ENCODE assay signal across 17 cellular contexts in genomic region chr15:22966321-22967083, GRCh38. TPM values are rescaled to one million over a fixed set of nuclear protein-coding genes. Genes with fewer than 3 reads are reported as not detected.
DNase-seq lines count a peak whose midpoint lies in the region; ATAC-seq and TF ChIP-seq lines count a peak whose summit lies in the region.
"Had no signal": no experiment of that assay in that cellular context is flagged by ENCODE, and none has a peak within 500 bp of the region (broad histone marks: within the 10 kb centered on the region; RNA-seq: fewer than 3 reads in every experiment).

No MANE protein-coding gene starts in this region.

- H4K20me1 ChIP-seq in BLaER1 treated with 17β-estradiol and CSF1 and Interleukin-3, amounts not matched to agents 10 nM and 100 nM = peaks cover 63 to 100% (median 83%) of the 10 kb centered on the region in 11 experiments; a peak in 21 of 22 replicates

- TF ChIP-seq CTCF in chondrocyte (IDR thresholded peaks at IDR 0.05) = no peak

- peak; percentile 37 for DNase-seq in NCI-H1694 treated with DMSO at 0.1 percent for 48 hours (lab: John Stamatoyannopoulos, UW)
- no peak for DNase-seq in chondrocyte (ENCODE audit: low spot score)
- peak; percentile 22 for DNase-seq in sciatic nerve (ENCODE audit: low spot score)
- no peak for DNase-seq in HT-29 (ENCODE audit: low spot score)
- DNase-seq in OCI-M1 (lab: John Stamatoyannopoulos, UW) = no peak
- no peak for DNase-seq in activated CD4-positive, alpha-beta memory T cell treated with anti-CD3 and anti-CD28 coated beads for 36 hours
- DNase-seq: CD8-positive, alpha-beta T cell; DND-41; H9; KG1; NCI-H1092 treated with DMSO at 0.1 percent for 48 hours; NCI-H1436 treated with DMSO at 0.1 percent for 48 hours; NCI-H2107; SJCRH30 had no signal

- no peak overlapping the region for H3K27ac ChIP-seq in BLaER1 treated with 17β-estradiol and CSF1 and Interleukin-3, amounts not matched to agents 10 nM and 100 nM
- H3K27ac ChIP-seq: SJCRH30 had no signal

- no peaks in the 10 kb centered on the region for H3K27me3 ChIP-seq in BLaER1 treated with 17β-estradiol and CSF1 and Interleukin-3, amounts not matched to agents 10 nM and 100 nM
- H3K27me3 ChIP-seq: SJCRH30 had no signal

- H3K4me3 Mint-ChIP-seq in chondrocyte (ENCODE audit: unreplicated experiment) = no peak overlapping the region
- no peak overlapping the region for H3K4me3 Mint-ChIP-seq in activated CD4-positive, alpha-beta memory T cell treated with anti-CD3 and anti-CD28 coated beads for 36 hours
- H3K4me3 Mint-ChIP-seq: CD8-positive, alpha-beta T cell; H9 had no signal

- H3K9me3 Mint-ChIP-seq in chondrocyte (ENCODE audit: low read depth) = peaks cover 7% of the 10 kb centered on the region
- H3K9me3 Mint-ChIP-seq in activated CD4-positive, alpha-beta memory T cell treated with anti-CD3 and anti-CD28 coated beads for 36 hours = peaks cover 10% of the 10 kb centered on the region
- H3K9me3 Mint-ChIP-seq: H9 had no signal

- no peaks in the 10 kb centered on the region for H3K27me3 Mint-ChIP-seq in chondrocyte (ENCODE audit: low read depth)
- H3K27me3 Mint-ChIP-seq in activated CD4-positive, alpha-beta memory T cell treated with anti-CD3 and anti-CD28 coated beads for 36 hours = no peaks in the 10 kb centered on the region

- POLR2A ChIA-PET in activated CD4-positive, alpha-beta memory T cell treated with anti-CD3 and anti-CD28 coated beads for 36 hours (lab: Charles Lee) = no interaction called here

- H3K4me2 ChIP-seq in BLaER1 treated with 17β-estradiol and CSF1 and Interleukin-3, amounts not matched to agents 10 nM and 100 nM = peak overlapping the region in 7 of 11 experiments; percentile 41 to 73 (median 59); a peak in 7 of 22 replicates

- no peaks in the 10 kb centered on the region for H3K36me3 Mint-ChIP-seq in chondrocyte (ENCODE audit: low read depth)
- H3K36me3 Mint-ChIP-seq in activated CD4-positive, alpha-beta memory T cell treated with anti-CD3 and anti-CD28 coated beads for 36 hours = peaks cover 5% of the 10 kb centered on the region
- H3K36me3 Mint-ChIP-seq: CD8-positive, alpha-beta T cell had no signal

- no peak overlapping the region for H3K9ac ChIP-seq in BLaER1 treated with 17β-estradiol and CSF1 and Interleukin-3, amounts not matched to agents 10 nM and 100 nM

- intact Hi-C loops in sciatic nerve (cut with DNase I) = no loop called here
- intact Hi-C loops in activated CD4-positive, alpha-beta memory T cell treated with anti-CD3 and anti-CD28 coated beads for 36 hours (cut with micrococcal nuclease) = no loop called here

- peak overlapping the region; percentile 79 for H3K27ac Mint-ChIP-seq in chondrocyte (ENCODE audit: unreplicated experiment)
- no peak overlapping the region for H3K27ac Mint-ChIP-seq in activated CD4-positive, alpha-beta memory T cell treated with anti-CD3 and anti-CD28 coated beads for 36 hours
- H3K27ac Mint-ChIP-seq: CD8-positive, alpha-beta T cell; H9 had no signal

- H3K4me1 ChIP-seq in BLaER1 treated with 17β-estradiol and CSF1 and Interleukin-3, amounts not matched to agents 10 nM and 100 nM = peaks cover 67 to 91% (median 77%) of the 10 kb centered on the region in 10 experiments
- H3K4me1 ChIP-seq: SJCRH30 had no signal

- H3K9me3 ChIP-seq in BLaER1 treated with 17β-estradiol and CSF1 and Interleukin-3, amounts not matched to agents 10 nM and 100 nM (replicated peaks in 1 of 11) = peaks cover 12 to 27% (median 25%) of the 10 kb centered on the region in 11 experiments; a peak in 21 of 22 replicates
- H3K9me3 ChIP-seq: SJCRH30 had no signal

- no peak for ATAC-seq in sciatic nerve
- no peak for ATAC-seq in GM19351 (IDR thresholded peaks at IDR 0.05; ENCODE audit: unreplicated experiment)
- ATAC-seq: CD8-positive, alpha-beta T cell; GM12878 had no signal

- no peak overlapping the region for H3K4me3 ChIP-seq in BLaER1 treated with 17β-estradiol and CSF1 and Interleukin-3, amounts not matched to agents 10 nM and 100 nM
- H3K4me3 ChIP-seq: GM12878, SJCRH30 had no signal

- peaks cover 58% of the 10 kb centered on the region for H3K4me1 Mint-ChIP-seq in chondrocyte (ENCODE audit: low read depth)
- H3K4me1 Mint-ChIP-seq in activated CD4-positive, alpha-beta memory T cell treated with anti-CD3 and anti-CD28 coated beads for 36 hours (ENCODE audit: low read depth) = peaks cover 2% of the 10 kb centered on the region

- H3K36me3 ChIP-seq in BLaER1 treated with 17β-estradiol and CSF1 and Interleukin-3, amounts not matched to agents 10 nM and 100 nM = peaks cover 19 to 45% (median 28%) of the 10 kb centered on the region in 11 experiments; a peak in 21 of 22 replicates
- H3K36me3 ChIP-seq: SJCRH30 had no signal

- CTCF ChIA-PET in activated CD4-positive, alpha-beta memory T cell treated with anti-CD3 and anti-CD28 coated beads for 36 hours (lab: Charles Lee) = no interaction called here

RNA-seq across cellular contexts. Expression of gene CYFIP1, which starts 13.7 kb away (rescaled TPM):
- 98.5 to 102 TPM (median 101 TPM) in 3 replicates for total RNA-seq in chondrocyte
- total RNA-seq in sciatic nerve = 140 TPM
- 193 and 215 TPM in 2 replicates for total RNA-seq in HT-29 (2014; rRNA removed; shearing (Covaris generic))
- total RNA-seq in activated CD4-positive, alpha-beta memory T cell treated with anti-CD3 and anti-CD28 coated beads for 36 hours = 10 to 100 TPM; 55.8 to 57.3 TPM

Comparison
In these comparisons a context has a peak if more than half of its experiments do, and no peak if none do; other contexts are left out.
1. DNase-seq: peak in NCI-H1694 treated with DMSO at 0.1 percent for 48 hours (single experiment) and sciatic nerve (single experiment); none in chondrocyte (single experiment), HT-29 (single experiment), OCI-M1 (single experiment) and activated CD4-positive, alpha-beta memory T cell treated with anti-CD3 and anti-CD28 coated beads for 36 hours (single experiment).